9 cellular contexts compared by ENCODE assay signal in the genomic region with DNA sequence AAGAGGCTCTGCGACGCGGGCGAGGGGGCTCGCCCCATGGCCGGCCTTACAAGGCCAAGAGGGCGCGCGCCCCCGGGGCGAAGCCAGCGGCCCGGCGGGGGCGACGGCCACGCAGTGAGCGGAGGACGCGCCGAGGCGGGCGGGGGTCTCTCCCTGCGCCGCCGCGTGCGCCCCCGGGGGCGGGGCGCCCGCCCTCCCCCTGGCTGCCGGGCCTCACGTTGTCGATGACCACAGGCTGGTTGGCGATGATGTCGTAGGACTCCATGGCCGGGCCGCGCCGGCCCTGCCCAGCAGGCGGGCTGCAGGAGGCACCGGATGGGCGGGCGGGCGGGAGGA. TPM values are rescaled to one million over a fixed set of nuclear protein-coding genes. Genes with fewer than 3 reads are reported as not detected.
A peak's percentile ranks its signal among the peaks of the same experiment; 100 is the strongest.
DNase-seq lines count a peak whose midpoint lies in the region; ATAC-seq and TF ChIP-seq lines count a peak whose summit lies in the region.
"Had no signal": no experiment of that assay in that cellular context is flagged by ENCODE, and none has a peak within 500 bp of the region (broad histone marks: within the 10 kb centered on the region; RNA-seq: fewer than 3 reads in every experiment).

No MANE protein-coding gene starts in this region.

- TF ChIP-seq CTCF in OCI-LY3 (IDR thresholded peaks at IDR 0.05; ENCODE audit: low read depth, low read length) (no peak), epithelial cell of proximal tubule (conservative IDR thresholded peaks at IDR 0.05; ENCODE audit: low read depth, low read length) (no peak), retinal pigment epithelial cell (conservative IDR thresholded peaks at IDR 0.05; ENCODE audit: low read depth, low read length) (no peak), GM13976 (IDR thresholded peaks at IDR 0.05; ENCODE audit: borderline replicate concordance, control extremely low read depth, extremely low read depth, insufficient read depth, missing control alignments) (no peak)

- H3K27ac ChIP-seq in OCI-LY3 (ENCODE audit: low read length) = peak overlapping the region; percentile 33

- H2AFZ ChIP-seq in OCI-LY3 (ENCODE audit: low read depth, low read length) = no peak overlapping the region

- H3K79me2 ChIP-seq in OCI-LY3 (ENCODE audit: low read length) = peaks cover 34% of the 10 kb centered on the region

- peaks cover 8% of the 10 kb centered on the region for H4K20me1 ChIP-seq in OCI-LY3 (ENCODE audit: insufficient read depth, low read length)

- H3K9ac ChIP-seq in OCI-LY3 (ENCODE audit: low read length) = peak overlapping the region; percentile 87

- ATAC-seq in GM18907 (IDR thresholded peaks at IDR 0.05; ENCODE audit: unreplicated experiment) (peak; percentile 38), HG03095 (IDR thresholded peaks at IDR 0.05; ENCODE audit: unreplicated experiment) (no peak), GM18519 (IDR thresholded peaks at IDR 0.05; ENCODE audit: low FRiP score, unreplicated experiment) (no peak)

- no peaks in the 10 kb centered on the region for H3K27me3 ChIP-seq in OCI-LY3 (ENCODE audit: low read depth, low read length)

- no peaks in the 10 kb centered on the region for H3K9me3 ChIP-seq in OCI-LY3 (ENCODE audit: insufficient read depth, low read length)

- H3K4me3 ChIP-seq in OCI-LY3 (ENCODE audit: low read length) (peak overlapping the region; percentile 95), epithelial cell of proximal tubule (ENCODE audit: low read depth, low read length) (peak overlapping the region; percentile 76), retinal pigment epithelial cell (ENCODE audit: low read length) (peak overlapping the region; percentile 79)

- H3K4me1 ChIP-seq in OCI-LY3 (ENCODE audit: low read length) = peaks cover 15% of the 10 kb centered on the region

- peaks cover 3% of the 10 kb centered on the region for H3K36me3 ChIP-seq in OCI-LY3 (replicated peaks; ENCODE audit: low read depth, low read length)

- in situ Hi-C loops in GM13976 (cut with MboI; ENCODE audit: low sequenced_read_pairs, unreplicated experiment) = no loop called here

- H3K4me2 ChIP-seq in OCI-LY3 (ENCODE audit: low read length) = peak overlapping the region; percentile 93

- no peak for DNase-seq in epithelial cell of proximal tubule (ENCODE audit: low read depth)
- no peak for DNase-seq in retinal pigment epithelial cell (ENCODE audit: low read depth)
- DNase-seq in GM13976 (ENCODE audit: low spot score) = no peak
- no peak for DNase-seq in NCI-H524 treated with DMSO at 0.1 percent for 48 hours (lab: John Stamatoyannopoulos, UW)

RNA-seq across cellular contexts. Expression of a gene that starts 0.2 kb away (rescaled TPM):
- 35.8 and 50.6 TPM in 2 replicates for total RNA-seq in epithelial cell of proximal tubule

RNA-seq across cellular contexts. Expression of a gene that starts 5.9 kb away (rescaled TPM):
- total RNA-seq in epithelial cell of proximal tubule = 1.2 and 1.3 TPM in 2 replicates

RNA-seq across cellular contexts. Expression of a gene that starts 17.7 kb away (rescaled TPM):
- total RNA-seq in epithelial cell of proximal tubule = 419 and 539 TPM in 2 replicates

RNA-seq across cellular contexts. Expression of a gene that starts 49.8 kb away (rescaled TPM):
- 0.14 TPM in 1 of 2 replicates, not detected in the other for total RNA-seq in epithelial cell of proximal tubule
- total RNA-seq: SK-MEL-5 had no signal
